1 cellular context compared by ENCODE assay signal in the genomic region with DNA sequence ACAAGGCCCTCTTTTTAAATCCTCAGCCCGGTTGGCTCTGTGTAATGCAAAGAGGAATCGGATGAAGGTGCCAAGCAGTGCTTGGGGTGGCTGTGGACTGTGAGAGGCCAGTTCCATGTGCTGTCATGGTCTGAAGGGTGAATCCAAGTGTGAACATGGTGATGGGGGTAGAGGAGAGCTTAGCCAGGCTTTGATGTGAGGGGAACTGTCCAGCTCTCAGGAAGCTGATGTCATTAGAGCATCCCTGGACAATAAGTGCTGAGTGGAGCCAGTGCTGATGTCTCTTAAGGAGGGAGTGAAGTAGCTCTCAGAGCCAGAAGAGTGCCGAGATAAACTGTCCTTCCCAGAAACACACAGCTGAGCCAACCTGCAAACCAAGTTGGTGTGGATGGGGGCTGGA.
TF ChIP-seq lines count a peak whose summit lies in the region.

No MANE protein-coding gene starts in this region.

TF ChIP-seq in H1, 55 proteins besides CTCF, POLR2A, EP300 and RAD21 (continued from another document):
- TF ChIP-seq EGR1 (IDR thresholded peaks at IDR 0.05; ENCODE audit: borderline replicate concordance, low read depth, low read length) = no peak
- no peak for TF ChIP-seq KDM4A (IDR thresholded peaks at IDR 0.05; ENCODE audit: low read depth, low read length, severe bottlenecking)
- TF ChIP-seq HDAC6 (IDR thresholded peaks at IDR 0.05; ENCODE audit: low read depth, low read length) = no peak
- TF ChIP-seq RFX5 (IDR thresholded peaks at IDR 0.05; ENCODE audit: borderline replicate concordance, low read depth, low read length) = no peak
